31 cellular contexts compared by ENCODE assay signal in genomic region chr7:158751199-158751598, GRCh38.
"Had no signal": no experiment of that assay in that cellular context is flagged by ENCODE, and none has a peak within 500 bp of the region (broad histone marks: within the 10 kb centered on the region; RNA-seq: fewer than 3 reads in every experiment).

No MANE protein-coding gene starts in this region.

- H3K27ac ChIP-seq: KMS-11, PC-9, RWPE1, SJCRH30, SK-N-MC had no signal

- FAIRE-seq: RCC 7860 had no signal

- H3K4me2 ChIP-seq: KMS-11, PC-9 had no signal

- H3K4me3 ChIP-seq: PC-9, SJCRH30, SK-N-MC had no signal

- H3K4me1 ChIP-seq: SJCRH30 had no signal

- H2AFZ ChIP-seq: PC-9 had no signal

- H3K9ac ChIP-seq: KMS-11 had no signal

- H3K27me3 ChIP-seq: SJCRH30 had no signal

- ATAC-seq: Panc1, Right ventricle myocardium inferior, SK-N-SH treated with all-trans-retinoic acid at 6 μM for 48 hours had no signal

- DNase-seq: Karpas-422, MM.1S, MV-4-11, NCI-H1092, NCI-H1105, NCI-H1417 treated with DMSO at 0.1 percent for 48 hours, NCI-H1436 treated with DMSO at 0.1 percent for 48 hours, NCI-H1694 treated with DMSO at 0.1 percent for 48 hours, NCI-H187 treated with DMSO at 0.1 percent for 48 hours, NCI-H2029, NCI-H2081, NCI-H2171 treated with DMSO at 0.1 percent for 48 hours, NCI-H226, NCI-H446 treated with DMSO at 0.1 percent for 48 hours, NCI-H510A, NCI-H524, NCI-H526, NCI-H69, NCI-H748 treated with DMSO at 0.1 percent for 48 hours, NCI-H82, PC-9, SHP77, SIG-M5, SJCRH30 had no signal

- H3K9me3 ChIP-seq: SJCRH30 had no signal
